ENCODE assay signal across 22 cellular contexts in the genomic region with DNA sequence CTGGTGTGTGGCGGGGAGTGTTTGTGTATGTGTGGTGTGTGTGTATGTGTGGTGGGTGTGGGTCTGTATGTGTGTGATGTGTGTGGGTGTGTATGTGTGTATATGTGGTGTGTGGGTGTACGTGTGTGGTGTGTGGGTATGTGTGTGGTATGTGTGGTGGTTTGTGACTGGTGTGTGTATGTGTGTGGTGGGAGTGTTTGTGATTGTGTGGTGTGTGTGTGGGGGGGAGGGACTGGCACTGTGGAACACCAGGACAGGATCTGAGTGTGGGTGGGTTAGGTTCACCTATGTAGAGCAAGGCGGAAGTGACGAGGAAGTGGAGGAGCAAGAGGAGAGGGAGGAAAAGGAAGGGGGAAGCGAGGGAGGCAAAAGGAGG.
A peak's percentile ranks its signal among the peaks of the same experiment; 100 is the strongest.
DNase-seq lines count a peak whose midpoint lies in the region; ATAC-seq, FAIRE-seq and TF ChIP-seq lines count a peak whose summit lies in the region.
"Had no signal": no experiment of that assay in that cellular context is flagged by ENCODE, and none has a peak within 500 bp of the region (broad histone marks: within the 10 kb centered on the region; RNA-seq: fewer than 3 reads in every experiment).

No MANE protein-coding gene starts in this region.

- no peak overlapping the region for H3K27ac ChIP-seq in DND-41 (ENCODE audit: low read length)
- no peak overlapping the region for H3K27ac ChIP-seq in H9 (ENCODE audit: insufficient read length, low read depth, low read length)
- H3K27ac ChIP-seq in K562 (ENCODE audit: extremely low read depth, low read depth, low read length) = peak overlapping the region; percentile 61; the same call in 2 of the 3 replicates
- no peak overlapping the region for H3K27ac ChIP-seq in mesendoderm (ENCODE audit: low read depth, low read length)
- H3K27ac ChIP-seq: brain microvascular endothelial cell, neural progenitor cell had no signal

- no peaks in the 10 kb centered on the region for H3K9me3 Mint-ChIP-seq in H9
- H3K9me3 Mint-ChIP-seq: CD4-positive, CD25-positive, alpha-beta regulatory T cell; IgD-negative memory B cell had no signal

- H4K5ac ChIP-seq in H9 (ENCODE audit: insufficient read length, low read depth, low read length) = no peak overlapping the region
- no peak overlapping the region for H4K5ac ChIP-seq in mesendoderm (ENCODE audit: low read length)

- no peak for TF ChIP-seq RAD21 in K562 (CRISPR knock-in tag; conservative IDR thresholded peaks at IDR 0.05 in 1 of 2, IDR thresholded peaks at IDR 0.05 in 1 of 2)

- H3K4me1 Mint-ChIP-seq in H9 = peaks cover 17 to 22% of the 10 kb centered on the region in 2 experiments
- H3K4me1 Mint-ChIP-seq: IgD-negative memory B cell had no signal

- no peak overlapping the region for H2BK20ac ChIP-seq in H9 (ENCODE audit: low read depth, low read length, poor library complexity, severe bottlenecking)

- no peak for TF ChIP-seq CTCF in DND-41 (IDR thresholded peaks at IDR 0.05; ENCODE audit: borderline replicate concordance, extremely low read depth, low read length, poor library complexity, severe bottlenecking)
- TF ChIP-seq CTCF in H9 (conservative IDR thresholded peaks at IDR 0.05) = no peak
- TF ChIP-seq CTCF in K562 (IDR thresholded peaks at IDR 0.05 in 2 of 3, conservative IDR thresholded peaks at IDR 0.05 in 1 of 3; ENCODE audit: insufficient read depth in 2 of 3, low read depth in 1 of 3, low read length in 3 of 3) = no peak

- H3K18ac ChIP-seq in H9 (ENCODE audit: insufficient read length, low read depth, low read length) (no peak overlapping the region), mesendoderm (ENCODE audit: low read length) (no peak overlapping the region)

- CTCF ChIA-PET in K562 (lab: Yijun Ruan, JAX; ENCODE audit: low intra/inter-chr PET ratio) = interaction anchor here (0.7 kb wide), 1 partner anchor 297 kb away, joined by 3 read pairs; no protein-coding TSS in a partner anchor

- H2BK12ac ChIP-seq in H9 (ENCODE audit: insufficient read length, low read depth, low read length) = no peak overlapping the region

- peaks cover 31% of the 10 kb centered on the region for H3K27me3 Mint-ChIP-seq in H9 (ENCODE audit: low read depth)
- H3K27me3 Mint-ChIP-seq: CD4-positive, CD25-positive, alpha-beta regulatory T cell had no signal

- H3K4me1 ChIP-seq in DND-41 (ENCODE audit: insufficient read depth, low read length) (no peaks in the 10 kb centered on the region), H9 (ENCODE audit: insufficient read depth, low read length) (peaks cover 3% of the 10 kb centered on the region; the same call in 1 of the 2 replicates), K562 (replicated peaks in 1 of 2; ENCODE audit: control insufficient read depth in 2 of 2, insufficient read depth in 2 of 2, low read length in 2 of 2) (peaks cover 41 to 45% of the 10 kb centered on the region in 2 experiments), mesendoderm (ENCODE audit: control insufficient read depth, low read depth, low read length) (peaks cover 27% of the 10 kb centered on the region)

- H2BK15ac ChIP-seq in H9 (ENCODE audit: low read depth, low read length) (no peak overlapping the region), mesendoderm (replicated peaks; ENCODE audit: low read depth) (no peak overlapping the region)

- no peak overlapping the region for H3K4me2 ChIP-seq in DND-41 (ENCODE audit: insufficient read depth, low read length)
- H3K4me2 ChIP-seq in H9 (ENCODE audit: insufficient read depth, insufficient read length, low read length) = no peak overlapping the region
- H3K4me2 ChIP-seq in K562 (ENCODE audit: insufficient read depth, low read length) = peak overlapping the region; percentile 90
- H3K4me2 ChIP-seq in mesendoderm (ENCODE audit: low read length) = no peak overlapping the region

- H3K79me2 ChIP-seq in DND-41 (ENCODE audit: insufficient read depth, low read length) (no peaks in the 10 kb centered on the region), H9 (ENCODE audit: insufficient read depth, low read length) (no peaks in the 10 kb centered on the region), K562 (ENCODE audit: control insufficient read depth, insufficient read depth, low read length) (no peaks in the 10 kb centered on the region), mesendoderm (ENCODE audit: control insufficient read depth, insufficient read depth, low read length) (no peaks in the 10 kb centered on the region)

- in situ Hi-C loops in K562 (cut with MboI) = no loop called here

- H3K56ac ChIP-seq in H9 (ENCODE audit: insufficient read length, low read depth, low read length) (no peak overlapping the region), mesendoderm (ENCODE audit: low read length) (peak overlapping the region; percentile 90)

- TF ChIP-seq POLR2A in K562 (conservative IDR thresholded peaks at IDR 0.05) = no peak

- no peaks in the 10 kb centered on the region for H3K9me3 ChIP-seq in DND-41 (ENCODE audit: insufficient read depth, low read length, severe bottlenecking)
- H3K9me3 ChIP-seq in H9 (ENCODE audit: control insufficient read depth, low read depth, low read length) = no peaks in the 10 kb centered on the region
- H3K9me3 ChIP-seq in K562 (replicated peaks; ENCODE audit: control insufficient read depth, insufficient read depth, low read depth, low read length) = no peaks in the 10 kb centered on the region; the same call in 1 of the 2 replicates
- H3K9me3 ChIP-seq: sigmoid colon, stomach, transverse colon had no signal

- H4K20me1 ChIP-seq in DND-41 (ENCODE audit: insufficient read depth, low read length) (peaks cover 3% of the 10 kb centered on the region; the same call in 1 of the 2 replicates), H9 (ENCODE audit: control insufficient read depth, insufficient read depth, insufficient read length) (peaks cover 3% of the 10 kb centered on the region), K562 (replicated peaks; ENCODE audit: control insufficient read depth, insufficient read depth, low read length) (no peaks in the 10 kb centered on the region)

- H3T11ph ChIP-seq in H9 (ENCODE audit: low read length) = no peak overlapping the region

- H2AFZ ChIP-seq in DND-41 (ENCODE audit: low read depth, low read length) = no peak overlapping the region
- no peak overlapping the region for H2AFZ ChIP-seq in H9 (ENCODE audit: low read length)
- peak overlapping the region; percentile 93 for H2AFZ ChIP-seq in K562 (ENCODE audit: low read depth, low read length)

- peaks cover 2% of the 10 kb centered on the region for H3K9me1 ChIP-seq in K562 (ENCODE audit: control insufficient read depth, insufficient read depth, low read length)

- POLR2A ChIA-PET in K562 (lab: Yijun Ruan, JAX) = interaction anchor here (0.6 to 1.2 kb wide), 2 partner anchors 19 to 535 kb away, joined by 3 to 6 read pairs; no protein-coding TSS in a partner anchor

- no peak for TF ChIP-seq EP300 in K562 (IDR thresholded peaks at IDR 0.05; ENCODE audit: low read length)

- ATAC-seq in DND-41 (ENCODE audit: insufficient read depth, low read depth) = no peak
- ATAC-seq in K562 = no peak
- ATAC-seq in GM19395 (IDR thresholded peaks at IDR 0.05; ENCODE audit: unreplicated experiment) = no peak

- H4K8ac ChIP-seq in H9 (replicated peaks; ENCODE audit: insufficient read length, low read depth, low read length) (peak overlapping the region; percentile 1), mesendoderm (ENCODE audit: low read depth, low read length) (no peak overlapping the region)

- H2AK5ac ChIP-seq in H9 (ENCODE audit: insufficient read length, low read length) = no peak overlapping the region
- H2AK5ac ChIP-seq in mesendoderm (ENCODE audit: low read length) = peak overlapping the region; percentile 98

- H3K4ac ChIP-seq in H9 (ENCODE audit: low read depth, low read length) (no peak overlapping the region), mesendoderm (ENCODE audit: low read depth, low read length) (no peak overlapping the region)

- H3K27ac Mint-ChIP-seq in H9 = no peak overlapping the region
- H3K27ac Mint-ChIP-seq: CD4-positive, CD25-positive, alpha-beta regulatory T cell; IgD-negative memory B cell; neural progenitor cell had no signal

- no peak overlapping the region for H3K23ac ChIP-seq in H9 (ENCODE audit: insufficient read length, low read depth, low read length)
- H3K23ac ChIP-seq in mesendoderm (ENCODE audit: low read length) = no peak overlapping the region

- H3K79me1 ChIP-seq in H9 (ENCODE audit: insufficient read depth, low read depth, low read length, poor library complexity, severe bottlenecking) (no peaks in the 10 kb centered on the region), mesendoderm (ENCODE audit: low read length) (no peaks in the 10 kb centered on the region)

- intact Hi-C loops in K562 (cut with micrococcal nuclease) = loop anchor here (5.0 kb wide), 1 partner anchor 65 kb away; no protein-coding TSS in a partner anchor

- 100% methylated on average over 1 of the region's 5 CpGs for WGBS in H9 (ENCODE audit: extremely low coverage, insufficient read length, low lambda C conversion rate)
- WGBS in K562 (ENCODE audit: insufficient coverage, low coverage, missing lambda C conversion rate) = 100% methylated on average over 1 of the region's 5 CpGs
- 100% methylated on average over 1 of the region's 5 CpGs for WGBS in mesendoderm (ENCODE audit: extremely low coverage, insufficient coverage, low lambda C conversion rate)

- H3K9ac ChIP-seq in DND-41 (ENCODE audit: low read depth, low read length) = no peak overlapping the region
- no peak overlapping the region for H3K9ac ChIP-seq in H9 (ENCODE audit: extremely low read depth, insufficient read length, low read length)
- H3K9ac ChIP-seq in K562 (ENCODE audit: insufficient read depth in 1 of 2, low read depth in 2 of 2, low read length in 2 of 2) = no peak overlapping the region
- peak overlapping the region; percentile 47 for H3K9ac ChIP-seq in mesendoderm (ENCODE audit: low read length)
- H3K9ac ChIP-seq: neural progenitor cell had no signal

- H3K4me3 ChIP-seq in DND-41 (ENCODE audit: low read depth in 1 of 2, low read length in 2 of 2) = no peak overlapping the region
- no peak overlapping the region for H3K4me3 ChIP-seq in K562
- no peak overlapping the region for H3K4me3 ChIP-seq in mesendoderm (ENCODE audit: low read length)
- H3K4me3 ChIP-seq: lung, neural progenitor cell, transverse colon had no signal

- no peaks in the 10 kb centered on the region for H3K23me2 ChIP-seq in H9 (ENCODE audit: insufficient read length, low read depth, low read length, poor library complexity, severe bottlenecking)

- H2BK5ac ChIP-seq in H9 (ENCODE audit: insufficient read length, low read length) (no peak overlapping the region), mesendoderm (ENCODE audit: low read length) (peak overlapping the region; percentile 86)

- no peaks in the 10 kb centered on the region for H3K36me3 Mint-ChIP-seq in H9 (ENCODE audit: insufficient read depth in 1 of 3, low read depth in 3 of 3)
- H3K36me3 Mint-ChIP-seq: CD4-positive, CD25-positive, alpha-beta regulatory T cell; IgD-negative memory B cell; neural progenitor cell had no signal

- H3K27me3 ChIP-seq in DND-41 (ENCODE audit: insufficient read depth, low read length, poor library complexity) (no peaks in the 10 kb centered on the region), H9 (ENCODE audit: insufficient read depth, low read length) (no peaks in the 10 kb centered on the region), K562 (ENCODE audit: control insufficient read depth in 2 of 2, insufficient read depth in 2 of 2, low read length in 2 of 2) (no peaks in the 10 kb centered on the region), mesendoderm (ENCODE audit: insufficient read depth, low read length, poor library complexity) (no peaks in the 10 kb centered on the region)
- H3K27me3 ChIP-seq: brain microvascular endothelial cell, sigmoid colon, stomach, transverse colon had no signal

- no peak overlapping the region for H4K91ac ChIP-seq in H9 (ENCODE audit: insufficient read length, low read depth, low read length)

- H3K36me3 ChIP-seq in DND-41 (ENCODE audit: insufficient read depth, low read length) = no peaks in the 10 kb centered on the region
- no peaks in the 10 kb centered on the region for H3K36me3 ChIP-seq in K562 (ENCODE audit: control insufficient read depth, insufficient read depth, low read length)
- no peaks in the 10 kb centered on the region for H3K36me3 ChIP-seq in mesendoderm (ENCODE audit: control insufficient read depth, insufficient read depth, low read length)
- H3K36me3 ChIP-seq: brain microvascular endothelial cell, neural progenitor cell, sigmoid colon, stomach, transverse colon had no signal

- peak; percentile 13 for DNase-seq in DND-41
- no peak for DNase-seq in H9
- DNase-seq in K562 (ENCODE audit: extremely low read depth in 1 of 4, low spot score in 3 of 4) = no peak
- no peak for DNase-seq in mesendoderm
- DNase-seq in SHP77 treated with DMSO at 0.1 percent for 48 hours (lab: John Stamatoyannopoulos, UW) = no peak
- DNase-seq in activated CD4-positive, alpha-beta T cell treated with anti-CD3 and anti-CD28 coated beads, Interleukin-2, amount 50 U/mL, for 1 hour = no peak
- DNase-seq: activated naive CD4-positive, alpha-beta T cell; CD4-positive, CD25-positive, alpha-beta regulatory T cell; GOT3; kidney glomerular epithelial cell; OCI-M1; stimulated activated CD8-positive, alpha-beta memory T cell treated with anti-CD3 and anti-CD28 coated beads, Interleukin-4, amount 100 ng/mL, for 48 hours; SW 1271 had no signal

- FAIRE-seq in K562 (lab: Jason Lieb, UNC) = no peak
- FAIRE-seq: D721Med had no signal

- no peak overlapping the region for H2BK120ac ChIP-seq in H9 (ENCODE audit: low read depth, low read length, poor library complexity, severe bottlenecking)
- H2BK120ac ChIP-seq in mesendoderm (ENCODE audit: low read depth, low read length) = no peak overlapping the region

- no TSS peak for BruUV-seq in K562 (replicated peaks; lab: Mats Ljungman, UMichigan)

- no peak overlapping the region for H3K14ac ChIP-seq in H9 (ENCODE audit: insufficient read depth, low read length)

- no peak overlapping the region for H3K4me3 Mint-ChIP-seq in H9
- H3K4me3 Mint-ChIP-seq: CD4-positive, CD25-positive, alpha-beta regulatory T cell; IgD-negative memory B cell; neural progenitor cell had no signal
